Comparison of ENCODE assay signal across 27 cellular contexts in genomic region chr14:24184104-24184970, GRCh38. TPM values are rescaled to one million over a fixed set of nuclear protein-coding genes. Genes with fewer than 3 reads are reported as not detected.
"Had no signal": no experiment of that assay in that cellular context is flagged by ENCODE, and none has a peak within 500 bp of the region (broad histone marks: within the 10 kb centered on the region; RNA-seq: fewer than 3 reads in every experiment).

No MANE protein-coding gene starts in this region.

- H3K4me1 ChIP-seq: uterus had no signal

- H3K27me3 Mint-ChIP-seq: naive B cell; natural killer cell treated with Interleukin-12 subunit alpha and Interleukin-12 subunit beta and Interleukin-15 and Interleukin-18, amount 100 ng/mL, for 72 hours; stimulated activated naive CD8-positive, alpha-beta T cell treated with anti-CD3 and anti-CD28 coated beads, Interleukin-15, amount 100 ng/mL, for 72 hours had no signal

- H3K27me3 ChIP-seq: neural progenitor cell, right atrium auricular region, spleen, suprapubic skin, transverse colon, upper lobe of right lung, uterus had no signal

- H3K4me3 Mint-ChIP-seq: immature natural killer cell; mesothelial cell of epicardium; natural killer cell treated with Interleukin-12 subunit alpha and Interleukin-12 subunit beta and Interleukin-15 and Interleukin-18, amount 100 ng/mL, for 72 hours; neural progenitor cell; stimulated activated naive CD8-positive, alpha-beta T cell treated with anti-CD3 and anti-CD28 coated beads, Interleukin-15, amount 100 ng/mL, for 72 hours had no signal

- DNase-seq: cortex of kidney; hypothalamus; immature natural killer cell; islet precursor cell; mesenchymal stem cell; mucosa of descending colon; naive B cell; nucleus accumbens; stimulated activated CD4-positive, alpha-beta T cell treated with anti-CD3 and anti-CD28 coated beads, Interleukin-4, amount 100 ng/mL, for 4 hours; stimulated activated naive CD4-positive, alpha-beta T cell; stimulated activated naive CD8-positive, alpha-beta T cell treated with anti-CD3 and anti-CD28 coated beads, Interleukin-15, amount 100 ng/mL, for 72 hours; transverse colon; upper lobe of right lung; uterus had no signal

- H3K4me3 ChIP-seq: mucosa of descending colon, neural progenitor cell, prostate gland, right atrium auricular region, skin epidermis, spleen, suprapubic skin, transverse colon, upper lobe of right lung, uterus had no signal

- H3K9me3 Mint-ChIP-seq: immature natural killer cell; mesothelial cell of epicardium; naive B cell; natural killer cell treated with Interleukin-12 subunit alpha and Interleukin-12 subunit beta and Interleukin-15 and Interleukin-18, amount 100 ng/mL, for 72 hours; neural progenitor cell; stimulated activated naive CD8-positive, alpha-beta T cell treated with anti-CD3 and anti-CD28 coated beads, Interleukin-15, amount 100 ng/mL, for 72 hours had no signal

- H3K27ac ChIP-seq: neural progenitor cell, prostate gland, right atrium auricular region, skin epidermis, spleen, suprapubic skin, transverse colon, upper lobe of right lung, uterus had no signal

- H3K9me3 ChIP-seq: mucosa of descending colon, prostate gland, right atrium auricular region, spleen, suprapubic skin, transverse colon, upper lobe of right lung, uterus had no signal

- H3K27ac Mint-ChIP-seq: neural progenitor cell had no signal

- ATAC-seq: mucosa of descending colon; natural killer cell treated with Interleukin-12 subunit alpha and Interleukin-12 subunit beta and Interleukin-15 and Interleukin-18, amount 100 ng/mL, for 72 hours; stimulated activated naive CD8-positive, alpha-beta T cell treated with anti-CD3 and anti-CD28 coated beads, Interleukin-15, amount 100 ng/mL, for 72 hours; upper lobe of right lung had no signal

- H3K36me3 ChIP-seq: neural progenitor cell, uterus had no signal

RNA-seq across cellular contexts. Expression of gene TSSK4, which starts 21.2 kb away (rescaled TPM):
- total RNA-seq: dermis microvascular lymphatic vessel endothelial cell, frontal cortex, lower leg skin, lung microvascular endothelial cell, osteocyte, right atrium auricular region, suprapubic skin, transverse colon, upper lobe of right lung had no signal
